In the genomic region with DNA sequence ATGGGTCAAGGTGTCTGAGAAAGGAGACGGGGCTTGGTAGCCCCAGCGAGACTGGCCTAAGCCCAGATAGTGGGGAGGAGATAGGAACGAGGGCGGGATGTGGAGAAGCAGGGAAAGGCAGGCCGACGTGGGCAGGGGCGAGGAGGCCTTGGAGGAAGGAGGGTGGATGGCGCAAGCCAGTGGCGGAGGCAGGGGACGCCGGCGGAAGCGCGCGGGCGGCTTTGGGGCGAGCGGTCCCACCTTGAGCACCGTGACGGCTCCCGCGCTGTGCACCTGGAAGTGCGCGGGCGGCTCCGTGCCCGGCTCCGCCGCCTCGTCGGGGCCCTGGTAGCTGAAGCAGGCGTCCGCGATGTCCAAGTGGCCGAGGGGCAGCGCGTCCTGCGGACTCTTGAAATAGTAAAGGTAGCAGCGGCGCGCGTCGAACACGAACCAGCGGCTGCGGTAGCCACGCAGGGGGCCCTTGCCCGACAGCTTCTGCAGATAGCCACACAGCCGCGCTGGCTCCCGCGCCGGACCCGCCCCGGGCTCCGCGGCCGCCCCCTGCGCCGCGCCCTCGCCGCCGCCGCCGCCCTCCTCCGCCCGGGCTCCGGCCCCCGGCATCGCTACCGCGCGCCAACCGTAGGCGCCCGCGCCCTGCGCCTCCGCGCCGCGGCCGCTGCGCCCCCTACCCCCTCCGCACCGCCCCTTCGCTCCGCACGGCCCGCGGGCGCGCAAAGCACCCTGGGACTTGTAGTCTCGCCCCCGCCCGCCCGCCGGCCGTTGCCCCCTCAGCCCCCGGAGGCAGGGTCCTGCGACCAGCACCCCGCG, we compare ENCODE assay signal across 8 cellular contexts. TPM values are rescaled to one million over a fixed set of nuclear protein-coding genes. Genes with fewer than 3 reads are reported as not detected.
DNase-seq lines count a peak whose midpoint lies in the region; ATAC-seq and TF ChIP-seq lines count a peak whose summit lies in the region.

Gene TBC1D2B, minus strand, starts transcription at position 659 of the 807 bp plus-strand sequence. Its CDS starts 59 bp downstream, at position 600.

- WGBS in thyroid gland, 2 donors: 1 to 2% methylated on average over 23 to 25 of the region's 104 CpGs

- intact Hi-C loops in thyroid gland (cut with DNase I): no loop called here

- peak in 1 of 2 donors; percentile 55 for TF ChIP-seq POLR2A in thyroid gland (IDR thresholded peaks at IDR 0.05)

- peak; percentile 89 for ATAC-seq in GM19372 (IDR thresholded peaks at IDR 0.05; ENCODE audit: low read depth, unreplicated experiment)
- peak; percentile 37 for ATAC-seq in HG03565 (IDR thresholded peaks at IDR 0.05; ENCODE audit: unreplicated experiment)
- ATAC-seq in omental fat pad (ENCODE audit: low FRiP score): peak; percentile 74

- H3K4me3 ChIP-seq in SJCRH30: peak within 1 kb of the TSS; percentile 100
- peak within 1 kb of the TSS; percentile 29 to 70 (median 60) for H3K4me3 ChIP-seq in thyroid gland (replicated peaks in 1 of 3)

- H3K4me1 ChIP-seq in SJCRH30 (peaks cover 33% of the 10 kb centered on the region), thyroid gland (peaks cover 23 to 39% of the 10 kb centered on the region in 2 donors)

- H3K36me3 ChIP-seq in SJCRH30 (no peaks in the 10 kb centered on the region), thyroid gland (no peaks in the 10 kb centered on the region)

- H3K27me3 ChIP-seq in SJCRH30: no peaks in the 10 kb centered on the region
- H3K27me3 ChIP-seq in thyroid gland: no peaks in the 10 kb centered on the region

- DNase-seq in SJCRH30: peak; percentile 68 to 69
- DNase-seq in activated naive CD4-positive, alpha-beta T cell treated with Interleukin-2 at 50 U/mL for 16 hours: peak; percentile 76
- DNase-seq in globus pallidus (ENCODE audit: low spot score): peak; percentile 60
- peak; percentile 36 for DNase-seq in omental fat pad (ENCODE audit: low spot score)
- DNase-seq in thyroid gland: peak; percentile 60

- H3K9me3 ChIP-seq in SJCRH30 (replicated peaks) (no peaks in the 10 kb centered on the region), thyroid gland (no peaks in the 10 kb centered on the region)

- TF ChIP-seq CTCF in C4-2B (conservative IDR thresholded peaks at IDR 0.05) (no peak; the same call in 1 of the 2 replicates), omental fat pad (IDR thresholded peaks at IDR 0.05) (no peak), thyroid gland (IDR thresholded peaks at IDR 0.05) (peak in 1 of 6 experiments; percentile 5)

- H3K27ac ChIP-seq in C4-2B (peak within 1 kb of the TSS; percentile 73), SJCRH30 (peak within 1 kb of the TSS; percentile 86), thyroid gland (peak within 1 kb of the TSS; percentile 75 to 95 (median 91))

RNA-seq across cellular contexts. Expression of gene TBC1D2B, which starts in this region (rescaled TPM):
- total RNA-seq in SJCRH30 (2014; rRNA removed; shearing (Covaris generic)): 50.7 and 58.2 TPM in 2 replicates
- total RNA-seq in omental fat pad (100 to 1,000 TPM in 2 of 4 donors, 10 to 100 TPM in 2; 50.3 to 134 (median 95.5) TPM), thyroid gland (10 to 100 TPM; 32.8 to 54.0 (median 40.1) TPM)

Comparison
In these comparisons a context has a peak if more than half of its experiments do, and no peak if none do; other contexts are left out.
1. Peak in every context shown above with its lines: DNase-seq, ATAC-seq, H3K4me3 ChIP-seq and H3K27ac ChIP-seq.
2. ATAC-seq: peak in every context shown above with its lines; median percentile 89 in GM19372; 74 in omental fat pad; 37 in HG03565.